17 cellular contexts compared by ENCODE assay signal in the genomic region with DNA sequence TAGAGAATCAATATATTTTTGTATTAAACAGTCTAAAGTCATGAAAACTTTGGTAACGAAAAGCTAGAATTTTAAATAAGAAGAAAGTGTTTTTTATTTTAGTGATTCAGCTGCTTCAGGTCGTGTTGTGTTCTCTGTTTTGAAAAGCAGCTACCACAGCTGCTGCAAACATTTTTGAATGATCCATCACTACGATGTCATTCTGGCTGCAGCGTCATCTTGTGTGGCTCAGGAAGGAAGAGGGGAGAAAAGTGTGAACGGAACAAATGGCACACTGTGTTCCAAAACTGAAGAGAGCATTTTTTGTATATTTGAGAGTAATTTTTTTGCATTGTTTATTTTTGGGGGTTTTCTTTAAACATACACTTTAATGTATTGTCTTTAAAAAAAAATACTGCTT.
DNase-seq lines count a peak whose midpoint lies in the region; ATAC-seq and TF ChIP-seq lines count a peak whose summit lies in the region.
"Had no signal": no experiment of that assay in that cellular context is flagged by ENCODE, and none has a peak within 500 bp of the region (broad histone marks: within the 10 kb centered on the region; RNA-seq: fewer than 3 reads in every experiment).

No MANE protein-coding gene starts in this region.

- H3K27me3 Mint-ChIP-seq in stimulated activated naive B cell treated with anti-CD40 and anti-IgM and Interleukin-4, amounts not matched to agents 10 μg/mL and 1 μg/mL and 100 μg/mL, for 72 hours: no peaks in the 10 kb centered on the region

- peaks cover 0 to 17% (median 5%) of the 10 kb centered on the region in 12 donors for H3K4me1 ChIP-seq in heart left ventricle
- peaks cover 0 to 14% of the 10 kb centered on the region in 2 donors for H3K4me1 ChIP-seq in gastrocnemius medialis
- H3K4me1 ChIP-seq: BLaER1 treated with 17β-estradiol and CSF1 and Interleukin-3, amounts not matched to agents 10 nM and 100 nM; HAP-1 had no signal

- no peak overlapping the region for H3K4me3 Mint-ChIP-seq in stimulated activated naive B cell treated with anti-CD40 and anti-IgM and Interleukin-4, amounts not matched to agents 10 μg/mL and 1 μg/mL and 100 μg/mL, for 72 hours

- peak overlapping the region in 10 of 12 donors; percentile 18 to 64 (median 31) for H3K27ac ChIP-seq in heart left ventricle
- no peak overlapping the region for H3K27ac ChIP-seq in gastrocnemius medialis
- H3K27ac ChIP-seq: BLaER1 treated with 17β-estradiol and CSF1 and Interleukin-3, amounts not matched to agents 10 nM and 100 nM; RWPE1 had no signal

- H3K27me3 ChIP-seq in heart left ventricle (no peaks in the 10 kb centered on the region), gastrocnemius medialis (no peaks in the 10 kb centered on the region)
- H3K27me3 ChIP-seq: BLaER1 treated with 17β-estradiol and CSF1 and Interleukin-3, amounts not matched to agents 10 nM and 100 nM had no signal

- TF ChIP-seq POLR2A in heart left ventricle (IDR thresholded peaks at IDR 0.05) (no peak), gastrocnemius medialis (IDR thresholded peaks at IDR 0.05) (no peak)

- H3K36me3 Mint-ChIP-seq in stimulated activated naive B cell treated with anti-CD40 and anti-IgM and Interleukin-4, amounts not matched to agents 10 μg/mL and 1 μg/mL and 100 μg/mL, for 72 hours: no peaks in the 10 kb centered on the region

- intact Hi-C loops in heart left ventricle (cut with DNase I): loop anchor here in 2 of 10 donors (5.0 kb wide), 2 partner anchors 65 to 170 kb away; no protein-coding TSS in a partner anchor
- intact Hi-C loops in gastrocnemius medialis (cut with DNase I; ENCODE audit: low total_unique reads): no loop called here

- DNase-seq in ELR (ENCODE audit: low read depth) (peak; percentile 19), amniotic epithelial cell (ENCODE audit: low read depth) (peak; percentile 8), heart left ventricle (no peak), gastrocnemius medialis (no peak)
- DNase-seq in activated effector memory CD4-positive, alpha-beta T cell treated with Interleukin-2 at 50 U/mL for 16 hours: no peak
- no peak for DNase-seq in stimulated activated naive B cell treated with anti-CD40 and anti-IgM and Interleukin-4, amounts not matched to agents 10 μg/mL and 1 μg/mL and 100 μg/mL, for 72 hours
- DNase-seq: activated CD4-positive, CD25-positive, alpha-beta regulatory T cell treated with anti-CD3 and anti-CD28 coated beads, Interleukin-2, amount 50 U/mL, for 72 hours; activated naive CD4-positive, alpha-beta T cell treated with anti-CD3 and anti-CD28 coated beads, Interleukin-2, amount 50 U/mL, for 16 hours; cerebellar nuclear complex; NCI-H146; stimulated activated naive CD4-positive, alpha-beta T cell treated with Interleukin-2 at 50 U/mL for 16 hours; T-helper 2 cell had no signal

- no peak for TF ChIP-seq CTCF in heart left ventricle (IDR thresholded peaks at IDR 0.05)
- TF ChIP-seq CTCF in gastrocnemius medialis (IDR thresholded peaks at IDR 0.05 in 4 of 5, conservative IDR thresholded peaks at IDR 0.05 in 1 of 5): no peak

- ATAC-seq in heart left ventricle (peak in 2 of 4 donors; percentile 40 to 57), gastrocnemius medialis (no peak), GM19324 (IDR thresholded peaks at IDR 0.05; ENCODE audit: low FRiP score, unreplicated experiment) (no peak), GM21619 (IDR thresholded peaks at IDR 0.05; ENCODE audit: unreplicated experiment) (no peak)
- ATAC-seq in stimulated activated naive B cell treated with anti-CD40 and anti-IgM and Interleukin-4, amounts not matched to agents 10 μg/mL and 1 μg/mL and 100 μg/mL, for 72 hours (replicated peaks): no peak

- H3K9me3 Mint-ChIP-seq in stimulated activated naive B cell treated with anti-CD40 and anti-IgM and Interleukin-4, amounts not matched to agents 10 μg/mL and 1 μg/mL and 100 μg/mL, for 72 hours: no peaks in the 10 kb centered on the region

- no peaks in the 10 kb centered on the region for H3K4me1 Mint-ChIP-seq in stimulated activated naive B cell treated with anti-CD40 and anti-IgM and Interleukin-4, amounts not matched to agents 10 μg/mL and 1 μg/mL and 100 μg/mL, for 72 hours

- in situ Hi-C loops in gastrocnemius medialis (cut with MboI; ENCODE audit: low sequenced_read_pairs in 4 of 4): no loop called here

- H3K27ac Mint-ChIP-seq in stimulated activated naive B cell treated with anti-CD40 and anti-IgM and Interleukin-4, amounts not matched to agents 10 μg/mL and 1 μg/mL and 100 μg/mL, for 72 hours: no peak overlapping the region

- H3K4me3 ChIP-seq in heart left ventricle (peak overlapping the region in 9 of 12 donors; percentile 29 to 44 (median 35)), gastrocnemius medialis (peak overlapping the region in 3 of 4 donors; percentile 18 to 21 (median 21))
- H3K4me3 ChIP-seq: BLaER1 treated with 17β-estradiol and CSF1 and Interleukin-3, amounts not matched to agents 10 nM and 100 nM; HAP-1 had no signal

- H3K9me3 ChIP-seq in heart left ventricle: no peaks in the 10 kb centered on the region
- H3K9me3 ChIP-seq in gastrocnemius medialis: no peaks in the 10 kb centered on the region
- H3K9me3 ChIP-seq: BLaER1 treated with 17β-estradiol and CSF1 and Interleukin-3, amounts not matched to agents 10 nM and 100 nM; HAP-1 had no signal

- no peaks in the 10 kb centered on the region for H3K36me3 ChIP-seq in heart left ventricle
- no peaks in the 10 kb centered on the region for H3K36me3 ChIP-seq in gastrocnemius medialis
- H3K36me3 ChIP-seq: BLaER1 treated with 17β-estradiol and CSF1 and Interleukin-3, amounts not matched to agents 10 nM and 100 nM; HAP-1 had no signal

- WGBS in heart left ventricle, 4 donors: 10 to 22% (median 14%) methylated on average over 5 of the region's 5 CpGs

Comparison
In these comparisons a context has a peak if more than half of its experiments do, and no peak if none do; other contexts are left out.
1. DNase-seq: peak in ELR (single experiment) and amniotic epithelial cell (single experiment); none in heart left ventricle (0 of 5), gastrocnemius medialis (0 of 2), activated effector memory CD4-positive, alpha-beta T cell treated with Interleukin-2 at 50 U/mL for 16 hours (single experiment) and stimulated activated naive B cell treated with anti-CD40 and anti-IgM and Interleukin-4, amounts not matched to agents 10 μg/mL and 1 μg/mL and 100 μg/mL, for 72 hours (single experiment).
2. H3K27ac ChIP-seq: peak in heart left ventricle (10 of 12); none in gastrocnemius medialis (0 of 4).